In the genomic region with DNA sequence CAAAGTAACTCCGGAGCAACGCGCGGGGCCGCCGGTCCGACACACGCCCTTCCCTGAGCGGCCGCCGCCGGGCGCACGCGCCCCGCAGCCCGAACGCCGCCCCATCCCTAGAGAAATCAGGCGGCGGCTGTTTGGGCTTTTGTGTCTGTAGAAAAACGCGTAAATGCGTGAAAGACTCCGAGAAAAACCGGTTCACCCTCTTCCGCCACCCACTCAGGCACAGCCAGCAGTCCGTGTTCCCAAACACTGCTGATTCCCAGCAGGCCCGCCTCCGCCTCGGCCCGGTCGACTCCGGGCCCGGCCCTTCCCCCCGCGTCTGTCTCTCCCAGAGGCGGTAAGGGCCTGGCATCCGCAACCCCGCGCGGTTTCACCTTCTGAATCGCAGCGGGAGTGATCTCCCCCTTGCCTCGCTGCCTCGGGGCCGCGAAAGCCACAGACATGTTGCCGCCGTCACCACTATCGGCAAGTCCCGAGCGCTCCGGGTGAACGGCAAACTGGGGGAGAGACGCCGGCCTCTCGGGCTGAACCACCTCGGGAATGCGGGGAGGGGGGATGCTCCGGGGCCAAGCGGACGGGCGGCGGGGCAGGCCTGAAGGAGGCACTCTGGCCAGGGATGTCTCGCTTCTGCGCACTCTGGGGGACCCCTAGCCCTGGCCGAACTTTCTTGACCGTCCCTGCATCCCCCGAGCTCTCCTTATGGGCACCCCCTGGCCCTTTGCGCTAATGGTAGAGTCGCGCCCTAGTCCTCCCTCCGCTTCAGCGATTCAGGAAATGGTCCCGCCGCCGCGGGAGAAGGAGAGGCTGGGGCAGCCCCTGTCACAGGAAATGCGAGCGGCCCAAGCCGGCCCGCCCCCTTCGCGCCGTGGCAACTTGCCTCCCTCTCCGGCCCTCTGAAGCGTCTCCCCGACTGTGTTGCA, we compare ENCODE assay signal across 8 cellular contexts. TPM values are rescaled to one million over a fixed set of nuclear protein-coding genes. Genes with fewer than 3 reads are reported as not detected.
A peak's percentile ranks its signal among the peaks of the same experiment; 100 is the strongest.
DNase-seq lines count a peak whose midpoint lies in the region; ATAC-seq and TF ChIP-seq lines count a peak whose summit lies in the region.

A gene with protein sequence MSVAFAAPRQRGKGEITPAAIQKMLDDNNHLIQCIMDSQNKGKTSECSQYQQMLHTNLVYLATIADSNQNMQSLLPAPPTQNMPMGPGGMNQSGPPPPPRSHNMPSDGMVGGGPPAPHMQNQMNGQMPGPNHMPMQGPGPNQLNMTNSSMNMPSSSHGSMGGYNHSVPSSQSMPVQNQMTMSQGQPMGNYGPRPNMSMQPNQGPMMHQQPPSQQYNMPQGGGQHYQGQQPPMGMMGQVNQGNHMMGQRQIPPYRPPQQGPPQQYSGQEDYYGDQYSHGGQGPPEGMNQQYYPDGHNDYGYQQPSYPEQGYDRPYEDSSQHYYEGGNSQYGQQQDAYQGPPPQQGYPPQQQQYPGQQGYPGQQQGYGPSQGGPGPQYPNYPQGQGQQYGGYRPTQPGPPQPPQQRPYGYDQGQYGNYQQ (minus strand): TSS at position 484 of the 917 bp plus-strand sequence. CDS start 44 bp downstream, at position 440.

- POLR2A ChIA-PET in BJ (lab: Charles Lee), result no interaction called here

- peak; percentile 59 for DNase-seq in BJ (ENCODE audit: low read depth)
- peak; percentile 61 for DNase-seq in GM19240 (ENCODE audit: insufficient read length, low spot score)
- peak; percentile 88 to 92 for DNase-seq in NCI-H526 (lab: John Stamatoyannopoulos, UW)
- DNase-seq in activated CD4-positive, alpha-beta T cell treated with anti-CD3 and anti-CD28 coated beads, Interleukin-2, amount 50 U/mL, for 1 hour, result peak; percentile 86
- peak; percentile 94 for DNase-seq in dedifferentiated amniotic fluid mesenchymal stem cell (ENCODE audit: extremely low spot score)
- peak; percentile 94 for DNase-seq in left lobe of liver (ENCODE audit: low spot score)
- DNase-seq in stimulated activated CD4-positive, alpha-beta T cell treated with anti-CD3 and anti-CD28 coated beads, Interleukin-2, amount 100 ng/mL, for 4 hours (ENCODE audit: low read depth), result peak; percentile 80

- TF ChIP-seq CTCF in BJ (IDR thresholded peaks at IDR 0.05; ENCODE audit: insufficient read depth, low read depth, low read length), result no peak

- ATAC-seq in HG03460 (IDR thresholded peaks at IDR 0.05; ENCODE audit: unreplicated experiment) (peak; percentile 80), left lobe of liver (peak; percentile 90)

- CTCF ChIA-PET in BJ (lab: Yijun Ruan, JAX), result no interaction called here

- no peaks in the 10 kb centered on the region for H3K27me3 ChIP-seq in BJ (ENCODE audit: control insufficient read depth, insufficient read depth, low read length)

- H3K4me3 ChIP-seq in BJ (ENCODE audit: low read depth, low read length), result peak within 1 kb of the TSS; percentile 79

- H3K36me3 ChIP-seq in BJ (ENCODE audit: control insufficient read depth, insufficient read depth, low read length), result 0 out of 2 replicates have a peak, but pooled peaks cover 1% of the 10 kb centered on the region

RNA-seq across cellular contexts. Expression of the gene that starts here (rescaled TPM):
- 153 and 163 TPM in 2 replicates for polyA plus RNA-seq in BJ (2011; rRNA removed)
- 224 and 458 TPM in 2 replicates for polyA minus RNA-seq in BJ (2011; rRNA and poly(A)+ RNA removed)
- 27.4 TPM for total RNA-seq in left lobe of liver

Comparison
In these comparisons a context has a peak if more than half of its experiments do, and no peak if none do; other contexts are left out.
1. Peak in every context shown above with its lines: DNase-seq, ATAC-seq and H3K4me3 ChIP-seq.